Comparison of ENCODE assay signal across 9 cellular contexts in genomic region chr18:52945552-52945951, GRCh38.
"Had no signal": no experiment of that assay in that cellular context is flagged by ENCODE, and none has a peak within 500 bp of the region (broad histone marks: within the 10 kb centered on the region; RNA-seq: fewer than 3 reads in every experiment).

No MANE protein-coding gene starts in this region.

- H2AFZ ChIP-seq: GM23248 had no signal

- H3K27ac ChIP-seq: GM23248, HL-60 had no signal

- H3K4me3 ChIP-seq: GM23248, HAP-1 had no signal

- ATAC-seq: HCT116, HepG2 had no signal

- H3K36me3 ChIP-seq: HAP-1 had no signal

- H3K9ac ChIP-seq: GM23248 had no signal

- H3K4me1 ChIP-seq: HAP-1 had no signal

- H3K9me3 ChIP-seq: HAP-1 had no signal

- DNase-seq: GM23248, GOT3, H7, HFFc6, KBM-7 had no signal
